ENCODE assay signal across 24 cellular contexts in genomic region chr18:25176516-25177042, GRCh38.
DNase-seq lines count a peak whose midpoint lies in the region; ATAC-seq, FAIRE-seq and TF ChIP-seq lines count a peak whose summit lies in the region.
"Had no signal": no experiment of that assay in that cellular context is flagged by ENCODE, and none has a peak within 500 bp of the region (broad histone marks: within the 10 kb centered on the region; RNA-seq: fewer than 3 reads in every experiment).

No MANE protein-coding gene starts in this region.

- FAIRE-seq in H1 (lab: Jason Lieb, UNC), result no peak
- FAIRE-seq: G401.6, H54 had no signal

- no peaks in the 10 kb centered on the region for H3K36me3 ChIP-seq in H1 (ENCODE audit: control insufficient read depth in 2 of 4, insufficient read depth in 4 of 4, low read length in 3 of 4)
- H3K36me3 ChIP-seq: SJCRH30 had no signal

- peak; percentile 8 to 36; a peak in 1 of 4 replicates for TF ChIP-seq RAD21 in H1 (IDR thresholded peaks at IDR 0.05 in 1 of 2, conservative IDR thresholded peaks at IDR 0.05 in 1 of 2; ENCODE audit: low read depth in 2 of 2, low read length in 2 of 2)

- DNase-seq in NCI-H748 (lab: John Stamatoyannopoulos, UW; ENCODE audit: unreplicated experiment) (peak; percentile 63), H1 (ENCODE audit: low read depth in 1 of 2, low spot score in 2 of 2) (no peak), NCI-H1048 (lab: John Stamatoyannopoulos, UW) (no peak), immature natural killer cell (no peak)
- DNase-seq: C1 segment of cervical spinal cord; Caco-2; CD4-positive, alpha-beta memory T cell; KG1; MM.1S; NCI-H1694; NCI-H2029 treated with DMSO at 0.1 percent for 48 hours; NCI-H2171; NCI-H226; NCI-H510A; NCI-H774; NK-92 treated with Interleukin-12 subunit alpha and Interleukin-12 subunit beta, amount 100 ng/mL, for 24 hours; PC-9; SJCRH30 had no signal

- H2AK5ac ChIP-seq in H1 (ENCODE audit: low read depth, low read length), result no peak overlapping the region

- H3K4me1 Mint-ChIP-seq in nephron (peaks cover 51% of the 10 kb centered on the region), immature natural killer cell (no peaks in the 10 kb centered on the region)
- H3K4me1 Mint-ChIP-seq: CD4-positive, alpha-beta memory T cell had no signal

- POLR2A ChIA-PET in H1 (lab: Charles Lee; ENCODE audit: partially characterized antibody), result no interaction called here

- no peak overlapping the region for H2BK12ac ChIP-seq in H1 (ENCODE audit: low read depth, low read length)

- H3K23me2 ChIP-seq in H1 (ENCODE audit: low read depth, low read length), result no peaks in the 10 kb centered on the region

- TF ChIP-seq POLR2A in H1 (IDR thresholded peaks at IDR 0.05; ENCODE audit: control extremely low read depth in 1 of 2, low read depth in 2 of 2, low read length in 2 of 2), result no peak

- H3K4ac ChIP-seq in H1 (replicated peaks; ENCODE audit: insufficient read length, low read depth, low read length), result no peak overlapping the region

- no peak overlapping the region for H2BK120ac ChIP-seq in H1 (replicated peaks; ENCODE audit: low read depth, low read length)

- peak overlapping the region; percentile 14; the same call in 1 of the 2 replicates for H3K18ac ChIP-seq in H1 (ENCODE audit: extremely low read depth, low read length)

- no peak overlapping the region for H3K27ac ChIP-seq in H1 (ENCODE audit: low read depth, low read length)
- H3K27ac ChIP-seq: PC-9, SJCRH30 had no signal

- no peaks in the 10 kb centered on the region for H4K20me1 ChIP-seq in H1 (replicated peaks in 1 of 2; ENCODE audit: control insufficient read depth in 1 of 2, insufficient read depth in 2 of 2, low read length in 2 of 2)

- 87% methylated on average over 19 of the region's 19 CpGs; no CpG with 5 or more reads in 1 of the 2 experiments for WGBS in H1 (ENCODE audit: extremely low coverage in 1 of 2, insufficient coverage in 1 of 2, insufficient read length in 1 of 2, insufficient replicate concordance in 2 of 2, low coverage in 1 of 2, low lambda C conversion rate in 2 of 2, missing lambda C conversion rate in 1 of 2), 2 experiments

- no peaks in the 10 kb centered on the region for H3K27me3 Mint-ChIP-seq in nephron (ENCODE audit: low read depth)
- peaks cover 0 to 10% (median 0%) of the 10 kb centered on the region in 3 donors for H3K27me3 Mint-ChIP-seq in immature natural killer cell (ENCODE audit: low read depth in 3 of 3)

- no peaks in the 10 kb centered on the region; the same call in 1 of the 2 replicates for H3K79me1 ChIP-seq in H1 (ENCODE audit: low read depth, low read length)

- no peak overlapping the region for H2BK15ac ChIP-seq in H1 (ENCODE audit: low read length)

- H3K9ac ChIP-seq in H1 (replicated peaks in 1 of 4; ENCODE audit: extremely low read depth in 1 of 4, low read depth in 3 of 4, low read length in 3 of 4), result no peak overlapping the region

- TF ChIP-seq EP300 in H1 (IDR thresholded peaks at IDR 0.05; ENCODE audit: borderline replicate concordance in 1 of 2, low read depth in 2 of 2, low read length in 2 of 2), result no peak

- no peak overlapping the region for H2AFZ ChIP-seq in H1 (ENCODE audit: low read length)
- H2AFZ ChIP-seq: PC-9 had no signal

- H3K56ac ChIP-seq in H1 (replicated peaks; ENCODE audit: insufficient read length, low read depth, low read length), result no peak overlapping the region

- no peak overlapping the region for H3K14ac ChIP-seq in H1 (ENCODE audit: insufficient read length)

- H3K4me3 Mint-ChIP-seq in nephron, result no peak overlapping the region
- H3K4me3 Mint-ChIP-seq in immature natural killer cell, result no peak overlapping the region
- H3K4me3 Mint-ChIP-seq: CD4-positive, alpha-beta memory T cell had no signal

- no peak overlapping the region for H4K5ac ChIP-seq in H1 (ENCODE audit: insufficient read length, low read depth, low read length)

- no peaks in the 10 kb centered on the region for H3K79me2 ChIP-seq in H1 (ENCODE audit: control insufficient read depth in 1 of 2, insufficient read depth in 2 of 2, low read length in 2 of 2)

- H3K4me2 ChIP-seq in H1 (ENCODE audit: insufficient read depth in 1 of 2, low read depth in 2 of 2, low read length in 2 of 2), result no peak overlapping the region
- H3K4me2 ChIP-seq: PC-9 had no signal

- no peaks in the 10 kb centered on the region for H3K27me3 ChIP-seq in H1 (replicated peaks in 1 of 4; ENCODE audit: control insufficient read depth in 3 of 4, extremely low read depth in 1 of 4, insufficient read depth in 3 of 4, low read length in 3 of 4)
- H3K27me3 ChIP-seq: SJCRH30 had no signal

- H4K91ac ChIP-seq in H1 (replicated peaks; ENCODE audit: insufficient read length, low read length), result no peak overlapping the region

- TF ChIP-seq CTCF in H1 (IDR thresholded peaks at IDR 0.05; ENCODE audit: control extremely low read depth in 1 of 3, insufficient read depth in 1 of 3, low read depth in 1 of 3, low read length in 3 of 3), result peak in 2 of 3 experiments; percentile 23 to 31; a peak in 2 of 4 replicates
- TF ChIP-seq CTCF in nephron (IDR thresholded peaks at IDR 0.05; ENCODE audit: unreplicated experiment in 3 of 3), result no peak

- no peak overlapping the region for H2BK20ac ChIP-seq in H1 (ENCODE audit: low read length)

- no peak overlapping the region for H3K4me3 ChIP-seq in H1 (ENCODE audit: extremely low read depth in 1 of 4, insufficient read depth in 2 of 4, low read depth in 3 of 4, low read length in 4 of 4)
- H3K4me3 ChIP-seq: PC-9, SJCRH30 had no signal

- H3K27ac Mint-ChIP-seq in nephron (peak overlapping the region in 2 of 3 experiments; percentile 57 to 71), immature natural killer cell (no peak overlapping the region)
- H3K27ac Mint-ChIP-seq: CD4-positive, alpha-beta memory T cell had no signal

- H3K9me3 ChIP-seq in H1 (ENCODE audit: insufficient read depth in 2 of 2, low read depth in 1 of 2, low read length in 1 of 2), result no peaks in the 10 kb centered on the region
- H3K9me3 ChIP-seq: Caco-2, SJCRH30 had no signal

- ATAC-seq in activated CD4-positive, CD25-positive, alpha-beta regulatory T cell treated with anti-CD3 and anti-CD28 coated beads, Interleukin-2, amount 50 U/mL, for 24 hours, result no peak
- no peak for ATAC-seq in GM19324 (IDR thresholded peaks at IDR 0.05; ENCODE audit: low FRiP score, unreplicated experiment)
- ATAC-seq: Right ventricle myocardium inferior had no signal

- H3K4me1 ChIP-seq in H1 (replicated peaks in 1 of 4; ENCODE audit: control insufficient read depth in 3 of 4, insufficient read depth in 4 of 4, low read length in 3 of 4), result peaks cover 0 to 9% (median 3%) of the 10 kb centered on the region in 4 experiments; a peak in 4 of 7 replicates
- H3K4me1 ChIP-seq: Caco-2, SJCRH30 had no signal

- no peak overlapping the region for H2BK5ac ChIP-seq in H1 (ENCODE audit: low read depth, low read length)

- no peak overlapping the region for H4K8ac ChIP-seq in H1 (ENCODE audit: extremely low read depth, insufficient read depth, low read length)

- no peak overlapping the region for H3K23ac ChIP-seq in H1 (ENCODE audit: insufficient read length)

- H3K9me3 Mint-ChIP-seq in nephron (no peaks in the 10 kb centered on the region), immature natural killer cell (no peaks in the 10 kb centered on the region)

- CTCF ChIA-PET in H1 (lab: Charles Lee; ENCODE audit: partially characterized antibody), result no interaction called here

- H3K36me3 Mint-ChIP-seq in nephron (ENCODE audit: low read depth) (no peaks in the 10 kb centered on the region), immature natural killer cell (no peaks in the 10 kb centered on the region)
- H3K36me3 Mint-ChIP-seq: CD4-positive, alpha-beta memory T cell had no signal

TF ChIP-seq in H1, 55 proteins besides CTCF, POLR2A, EP300 and RAD21:
- TF ChIP-seq TBP (IDR thresholded peaks at IDR 0.05; ENCODE audit: low read depth, low read length) (no peak), POLR2AphosphoS5 (IDR thresholded peaks at IDR 0.05; ENCODE audit: low read depth, low read length) (no peak), SP4 (IDR thresholded peaks at IDR 0.05; ENCODE audit: low read length) (no peak), KDM4A (IDR thresholded peaks at IDR 0.05; ENCODE audit: low read depth, low read length, severe bottlenecking) (no peak), HDAC2 (IDR thresholded peaks at IDR 0.05; ENCODE audit: borderline replicate concordance in 1 of 2, low read depth in 2 of 2, low read length in 2 of 2) (no peak), JUND (IDR thresholded peaks at IDR 0.05; ENCODE audit: low read length) (no peak), SUZ12 (IDR thresholded peaks at IDR 0.05; ENCODE audit: low read length) (no peak), EGR1 (IDR thresholded peaks at IDR 0.05; ENCODE audit: borderline replicate concordance, low read depth, low read length) (no peak), SP2 (IDR thresholded peaks at IDR 0.05; ENCODE audit: low read length) (no peak), ATF3 (IDR thresholded peaks at IDR 0.05; ENCODE audit: insufficient read depth, low read depth, low read length) (no peak), SRF (IDR thresholded peaks at IDR 0.05; ENCODE audit: low read depth, low read length) (no peak), TAF7 (optimal IDR thresholded peaks at IDR 0.05; ENCODE audit: borderline replicate concordance, low read depth, low read length) (no peak), TAF1 (IDR thresholded peaks at IDR 0.05; ENCODE audit: low read depth, low read length) (no peak), BACH1 (IDR thresholded peaks at IDR 0.05; ENCODE audit: low read length) (no peak), CHD1 (IDR thresholded peaks at IDR 0.05; ENCODE audit: low read depth, low read length) (no peak), ZNF274 (IDR thresholded peaks at IDR 0.05; ENCODE audit: borderline replicate concordance, extremely low read depth, low read length) (no peak), YY1 (IDR thresholded peaks at IDR 0.05; ENCODE audit: low read depth, low read length) (no peak), BCL11A (IDR thresholded peaks at IDR 0.05; ENCODE audit: low read depth in 2 of 2, low read length in 2 of 2) (no peak)

Comparison
In these comparisons a context has a peak if more than half of its experiments do, and no peak if none do; other contexts are left out.
1. CTCF ChIP-seq: peak in H1 (2 of 3); none in nephron (0 of 3).
2. H3K27ac Mint-ChIP-seq: peak in nephron (2 of 3); none in immature natural killer cell (0 of 6).